Comparison of ENCODE assay signal across 10 cellular contexts in genomic region chr7:54546081-54546985, GRCh38. TPM values are rescaled to one million over a fixed set of nuclear protein-coding genes. Genes with fewer than 3 reads are reported as not detected.
DNase-seq lines count a peak whose midpoint lies in the region; ATAC-seq and TF ChIP-seq lines count a peak whose summit lies in the region.
"Had no signal": no experiment of that assay in that cellular context is flagged by ENCODE, and none has a peak within 500 bp of the region (broad histone marks: within the 10 kb centered on the region; RNA-seq: fewer than 3 reads in every experiment).

No MANE protein-coding gene starts in this region.

- H3K36me3 Mint-ChIP-seq in osteocyte (ENCODE audit: unreplicated experiment) = no peaks in the 10 kb centered on the region

- no peaks in the 10 kb centered on the region for H3K4me1 ChIP-seq in MM.1S (ENCODE audit: low read length)

- H4K20me1 ChIP-seq in MM.1S (ENCODE audit: insufficient read depth, low read length) = no peaks in the 10 kb centered on the region

- H3K27ac Mint-ChIP-seq in osteocyte (ENCODE audit: unreplicated experiment) = no peak overlapping the region

- ATAC-seq in HG03342 (IDR thresholded peaks at IDR 0.05; ENCODE audit: unreplicated experiment) (no peak), GM18511 (IDR thresholded peaks at IDR 0.05; ENCODE audit: unreplicated experiment) (no peak), HG02571 (IDR thresholded peaks at IDR 0.05; ENCODE audit: unreplicated experiment) (no peak)

- H3K79me2 ChIP-seq in MM.1S (ENCODE audit: low read length) = no peaks in the 10 kb centered on the region

- H3K9me2 ChIP-seq in MM.1S (replicated peaks; ENCODE audit: insufficient read depth, low read length) = no peaks in the 10 kb centered on the region

- H3K9me3 Mint-ChIP-seq in osteocyte (ENCODE audit: unreplicated experiment) = no peaks in the 10 kb centered on the region

- H3K9ac ChIP-seq in MM.1S (ENCODE audit: low read length) = peak overlapping the region; percentile 43; the same call in 1 of the 2 replicates

- H3K4me1 Mint-ChIP-seq in osteocyte (ENCODE audit: unreplicated experiment) = peaks cover 6% of the 10 kb centered on the region

- TF ChIP-seq CTCF in MM.1S (IDR thresholded peaks at IDR 0.05; ENCODE audit: low read length) (peak; percentile 48), coronary artery (IDR thresholded peaks at IDR 0.05) (no peak), osteocyte (IDR thresholded peaks at IDR 0.05) (peak; percentile 19)

- H3K4me3 Mint-ChIP-seq in osteocyte (ENCODE audit: unreplicated experiment) = no peak overlapping the region

- H3K36me3 ChIP-seq in MM.1S (replicated peaks; ENCODE audit: insufficient read depth, low read length) = no peaks in the 10 kb centered on the region

- peak; percentile 5 for DNase-seq in DMS53 treated with DMSO at 0.1 percent for 48 hours (lab: John Stamatoyannopoulos, UW; ENCODE audit: unreplicated experiment)
- peak; percentile 77 for DNase-seq in MM.1S
- no peak for DNase-seq in coronary artery (ENCODE audit: low spot score)
- no peak for DNase-seq in osteocyte (ENCODE audit: extremely low spot score, unreplicated experiment)
- no peak for DNase-seq in activated CD4-positive, alpha-beta T cell treated with anti-CD3 and anti-CD28 coated beads for 1 hour
- DNase-seq: NCI-H526 treated with DMSO at 0.1 percent for 48 hours had no signal

- H3F3A ChIP-seq in MM.1S (ENCODE audit: insufficient read depth, low read length) = no peaks in the 10 kb centered on the region

- peaks cover 49% of the 10 kb centered on the region for H3K27me3 Mint-ChIP-seq in osteocyte (ENCODE audit: unreplicated experiment)

- H3K4me3 ChIP-seq in MM.1S (ENCODE audit: low read length) (peak overlapping the region; percentile 64), coronary artery (peak overlapping the region; percentile 63)

- no peak overlapping the region for H3K27ac ChIP-seq in MM.1S (ENCODE audit: low read length)
- H3K27ac ChIP-seq in coronary artery = no peak overlapping the region
- H3K27ac ChIP-seq: skin epidermis had no signal

- peak overlapping the region; percentile 74 for H2AFZ ChIP-seq in MM.1S (ENCODE audit: low read length)

- H3K9me3 ChIP-seq in MM.1S (replicated peaks; ENCODE audit: insufficient read depth, low read length) = no peaks in the 10 kb centered on the region

- no peaks in the 10 kb centered on the region for H3K27me3 ChIP-seq in MM.1S (replicated peaks; ENCODE audit: insufficient read depth, low read length)

- H3K4me2 ChIP-seq in MM.1S (ENCODE audit: low read depth, low read length) = peak overlapping the region; percentile 81

RNA-seq across cellular contexts. Expression of gene VSTM2A, which starts 4.2 kb away (rescaled TPM):
- total RNA-seq in osteocyte = not detected in 2 replicates

Comparison
In these comparisons a context has a peak if more than half of its experiments do, and no peak if none do; other contexts are left out.
1. DNase-seq: peak in DMS53 treated with DMSO at 0.1 percent for 48 hours (single experiment) and MM.1S (single experiment); none in coronary artery (single experiment), osteocyte (single experiment) and activated CD4-positive, alpha-beta T cell treated with anti-CD3 and anti-CD28 coated beads for 1 hour (single experiment).